Comparison of ENCODE assay signal across 1 cellular context in the genomic region with DNA sequence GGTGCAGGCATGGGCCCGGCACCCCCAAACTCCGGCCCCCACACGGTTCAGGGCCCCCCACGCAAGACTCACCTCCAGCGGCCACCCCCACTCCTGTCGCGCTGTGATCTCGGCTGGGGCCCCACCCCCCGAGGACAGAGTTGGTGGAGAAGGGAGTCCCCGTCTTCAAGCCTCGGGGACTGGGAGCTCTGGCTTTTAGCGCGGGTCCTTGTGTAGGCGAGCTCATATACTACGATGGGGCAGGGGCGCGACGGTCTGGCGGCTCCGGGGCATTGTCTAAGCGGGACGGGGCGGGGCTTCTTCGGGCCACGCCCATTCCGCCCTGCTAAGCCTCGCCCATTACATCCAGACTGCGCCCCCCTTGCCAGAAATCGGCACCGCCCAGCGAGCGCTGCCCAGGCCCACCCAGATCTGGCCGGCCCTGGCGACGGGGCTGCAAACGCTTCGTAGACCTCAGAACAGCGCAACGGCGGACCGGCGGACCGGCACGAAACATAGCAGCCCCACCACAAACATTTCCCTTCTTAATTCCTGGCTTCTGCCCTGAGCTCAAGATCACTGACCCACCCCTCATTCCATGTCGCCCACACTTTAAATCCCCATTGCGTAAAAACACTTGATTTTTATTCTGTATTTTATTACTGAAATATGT.
TF ChIP-seq lines count a peak whose summit lies in the region.

No MANE protein-coding gene starts in this region.

TF ChIP-seq in K562, 482 proteins besides CTCF, POLR2A, EP300 and RAD21 (continued from another document and continues in another):
- TF ChIP-seq, protein P1, sequence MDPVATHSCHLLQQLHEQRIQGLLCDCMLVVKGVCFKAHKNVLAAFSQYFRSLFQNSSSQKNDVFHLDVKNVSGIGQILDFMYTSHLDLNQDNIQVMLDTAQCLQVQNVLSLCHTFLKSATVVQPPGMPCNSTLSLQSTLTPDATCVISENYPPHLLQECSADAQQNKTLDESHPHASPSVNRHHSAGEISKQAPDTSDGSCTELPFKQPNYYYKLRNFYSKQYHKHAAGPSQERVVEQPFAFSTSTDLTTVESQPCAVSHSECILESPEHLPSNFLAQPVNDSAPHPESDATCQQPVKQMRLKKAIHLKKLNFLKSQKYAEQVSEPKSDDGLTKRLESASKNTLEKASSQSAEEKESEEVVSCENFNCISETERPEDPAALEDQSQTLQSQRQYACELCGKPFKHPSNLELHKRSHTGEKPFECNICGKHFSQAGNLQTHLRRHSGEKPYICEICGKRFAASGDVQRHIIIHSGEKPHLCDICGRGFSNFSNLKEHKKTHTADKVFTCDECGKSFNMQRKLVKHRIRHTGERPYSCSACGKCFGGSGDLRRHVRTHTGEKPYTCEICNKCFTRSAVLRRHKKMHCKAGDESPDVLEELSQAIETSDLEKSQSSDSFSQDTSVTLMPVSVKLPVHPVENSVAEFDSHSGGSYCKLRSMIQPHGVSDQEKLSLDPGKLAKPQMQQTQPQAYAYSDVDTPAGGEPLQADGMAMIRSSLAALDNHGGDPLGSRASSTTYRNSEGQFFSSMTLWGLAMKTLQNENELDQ (CRISPR knock-in tag; IDR thresholded peaks at IDR 0.05; ENCODE audit: borderline replicate concordance) = 0 out of 2 replicates have a peak, but pooled peaks have one; percentile 56
- TF ChIP-seq ZNF41 (CRISPR knock-in tag; conservative IDR thresholded peaks at IDR 0.05) = peak; percentile 86
- TF ChIP-seq, protein P2, sequence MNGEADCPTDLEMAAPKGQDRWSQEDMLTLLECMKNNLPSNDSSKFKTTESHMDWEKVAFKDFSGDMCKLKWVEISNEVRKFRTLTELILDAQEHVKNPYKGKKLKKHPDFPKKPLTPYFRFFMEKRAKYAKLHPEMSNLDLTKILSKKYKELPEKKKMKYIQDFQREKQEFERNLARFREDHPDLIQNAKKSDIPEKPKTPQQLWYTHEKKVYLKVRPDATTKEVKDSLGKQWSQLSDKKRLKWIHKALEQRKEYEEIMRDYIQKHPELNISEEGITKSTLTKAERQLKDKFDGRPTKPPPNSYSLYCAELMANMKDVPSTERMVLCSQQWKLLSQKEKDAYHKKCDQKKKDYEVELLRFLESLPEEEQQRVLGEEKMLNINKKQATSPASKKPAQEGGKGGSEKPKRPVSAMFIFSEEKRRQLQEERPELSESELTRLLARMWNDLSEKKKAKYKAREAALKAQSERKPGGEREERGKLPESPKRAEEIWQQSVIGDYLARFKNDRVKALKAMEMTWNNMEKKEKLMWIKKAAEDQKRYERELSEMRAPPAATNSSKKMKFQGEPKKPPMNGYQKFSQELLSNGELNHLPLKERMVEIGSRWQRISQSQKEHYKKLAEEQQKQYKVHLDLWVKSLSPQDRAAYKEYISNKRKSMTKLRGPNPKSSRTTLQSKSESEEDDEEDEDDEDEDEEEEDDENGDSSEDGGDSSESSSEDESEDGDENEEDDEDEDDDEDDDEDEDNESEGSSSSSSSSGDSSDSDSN (IDR thresholded peaks at IDR 0.05; ENCODE audit: borderline replicate concordance in 1 of 2, low read depth in 2 of 2, low read length in 2 of 2) = 0 out of 4 replicates have a peak, but pooled peaks of 1 of the 2 experiments have one; percentile 60
- TF ChIP-seq, protein P3, sequence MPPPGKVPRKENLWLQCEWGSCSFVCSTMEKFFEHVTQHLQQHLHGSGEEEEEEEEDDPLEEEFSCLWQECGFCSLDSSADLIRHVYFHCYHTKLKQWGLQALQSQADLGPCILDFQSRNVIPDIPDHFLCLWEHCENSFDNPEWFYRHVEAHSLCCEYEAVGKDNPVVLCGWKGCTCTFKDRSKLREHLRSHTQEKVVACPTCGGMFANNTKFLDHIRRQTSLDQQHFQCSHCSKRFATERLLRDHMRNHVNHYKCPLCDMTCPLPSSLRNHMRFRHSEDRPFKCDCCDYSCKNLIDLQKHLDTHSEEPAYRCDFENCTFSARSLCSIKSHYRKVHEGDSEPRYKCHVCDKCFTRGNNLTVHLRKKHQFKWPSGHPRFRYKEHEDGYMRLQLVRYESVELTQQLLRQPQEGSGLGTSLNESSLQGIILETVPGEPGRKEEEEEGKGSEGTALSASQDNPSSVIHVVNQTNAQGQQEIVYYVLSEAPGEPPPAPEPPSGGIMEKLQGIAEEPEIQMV (tag; conservative IDR thresholded peaks at IDR 0.05; ENCODE audit: low read depth) = peak; percentile 68
- TF ChIP-seq, protein P4, sequence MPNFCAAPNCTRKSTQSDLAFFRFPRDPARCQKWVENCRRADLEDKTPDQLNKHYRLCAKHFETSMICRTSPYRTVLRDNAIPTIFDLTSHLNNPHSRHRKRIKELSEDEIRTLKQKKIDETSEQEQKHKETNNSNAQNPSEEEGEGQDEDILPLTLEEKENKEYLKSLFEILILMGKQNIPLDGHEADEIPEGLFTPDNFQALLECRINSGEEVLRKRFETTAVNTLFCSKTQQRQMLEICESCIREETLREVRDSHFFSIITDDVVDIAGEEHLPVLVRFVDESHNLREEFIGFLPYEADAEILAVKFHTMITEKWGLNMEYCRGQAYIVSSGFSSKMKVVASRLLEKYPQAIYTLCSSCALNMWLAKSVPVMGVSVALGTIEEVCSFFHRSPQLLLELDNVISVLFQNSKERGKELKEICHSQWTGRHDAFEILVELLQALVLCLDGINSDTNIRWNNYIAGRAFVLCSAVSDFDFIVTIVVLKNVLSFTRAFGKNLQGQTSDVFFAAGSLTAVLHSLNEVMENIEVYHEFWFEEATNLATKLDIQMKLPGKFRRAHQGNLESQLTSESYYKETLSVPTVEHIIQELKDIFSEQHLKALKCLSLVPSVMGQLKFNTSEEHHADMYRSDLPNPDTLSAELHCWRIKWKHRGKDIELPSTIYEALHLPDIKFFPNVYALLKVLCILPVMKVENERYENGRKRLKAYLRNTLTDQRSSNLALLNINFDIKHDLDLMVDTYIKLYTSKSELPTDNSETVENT (CRISPR knock-in tag; IDR thresholded peaks at IDR 0.05) = peak; percentile 93
- TF ChIP-seq FOS (IDR thresholded peaks at IDR 0.05; ENCODE audit: extremely low read depth, insufficient read length) = no peak
- peak; percentile 94 for TF ChIP-seq NFXL1 (CRISPR knock-in tag; IDR thresholded peaks at IDR 0.05)
- TF ChIP-seq, protein P5, sequence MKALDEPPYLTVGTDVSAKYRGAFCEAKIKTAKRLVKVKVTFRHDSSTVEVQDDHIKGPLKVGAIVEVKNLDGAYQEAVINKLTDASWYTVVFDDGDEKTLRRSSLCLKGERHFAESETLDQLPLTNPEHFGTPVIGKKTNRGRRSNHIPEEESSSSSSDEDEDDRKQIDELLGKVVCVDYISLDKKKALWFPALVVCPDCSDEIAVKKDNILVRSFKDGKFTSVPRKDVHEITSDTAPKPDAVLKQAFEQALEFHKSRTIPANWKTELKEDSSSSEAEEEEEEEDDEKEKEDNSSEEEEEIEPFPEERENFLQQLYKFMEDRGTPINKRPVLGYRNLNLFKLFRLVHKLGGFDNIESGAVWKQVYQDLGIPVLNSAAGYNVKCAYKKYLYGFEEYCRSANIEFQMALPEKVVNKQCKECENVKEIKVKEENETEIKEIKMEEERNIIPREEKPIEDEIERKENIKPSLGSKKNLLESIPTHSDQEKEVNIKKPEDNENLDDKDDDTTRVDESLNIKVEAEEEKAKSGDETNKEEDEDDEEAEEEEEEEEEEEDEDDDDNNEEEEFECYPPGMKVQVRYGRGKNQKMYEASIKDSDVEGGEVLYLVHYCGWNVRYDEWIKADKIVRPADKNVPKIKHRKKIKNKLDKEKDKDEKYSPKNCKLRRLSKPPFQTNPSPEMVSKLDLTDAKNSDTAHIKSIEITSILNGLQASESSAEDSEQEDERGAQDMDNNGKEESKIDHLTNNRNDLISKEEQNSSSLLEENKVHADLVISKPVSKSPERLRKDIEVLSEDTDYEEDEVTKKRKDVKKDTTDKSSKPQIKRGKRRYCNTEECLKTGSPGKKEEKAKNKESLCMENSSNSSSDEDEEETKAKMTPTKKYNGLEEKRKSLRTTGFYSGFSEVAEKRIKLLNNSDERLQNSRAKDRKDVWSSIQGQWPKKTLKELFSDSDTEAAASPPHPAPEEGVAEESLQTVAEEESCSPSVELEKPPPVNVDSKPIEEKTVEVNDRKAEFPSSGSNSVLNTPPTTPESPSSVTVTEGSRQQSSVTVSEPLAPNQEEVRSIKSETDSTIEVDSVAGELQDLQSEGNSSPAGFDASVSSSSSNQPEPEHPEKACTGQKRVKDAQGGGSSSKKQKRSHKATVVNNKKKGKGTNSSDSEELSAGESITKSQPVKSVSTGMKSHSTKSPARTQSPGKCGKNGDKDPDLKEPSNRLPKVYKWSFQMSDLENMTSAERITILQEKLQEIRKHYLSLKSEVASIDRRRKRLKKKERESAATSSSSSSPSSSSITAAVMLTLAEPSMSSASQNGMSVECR (CRISPR knock-in tag; IDR thresholded peaks at IDR 0.05) = peak; percentile 78
- TF ChIP-seq, protein P6, sequence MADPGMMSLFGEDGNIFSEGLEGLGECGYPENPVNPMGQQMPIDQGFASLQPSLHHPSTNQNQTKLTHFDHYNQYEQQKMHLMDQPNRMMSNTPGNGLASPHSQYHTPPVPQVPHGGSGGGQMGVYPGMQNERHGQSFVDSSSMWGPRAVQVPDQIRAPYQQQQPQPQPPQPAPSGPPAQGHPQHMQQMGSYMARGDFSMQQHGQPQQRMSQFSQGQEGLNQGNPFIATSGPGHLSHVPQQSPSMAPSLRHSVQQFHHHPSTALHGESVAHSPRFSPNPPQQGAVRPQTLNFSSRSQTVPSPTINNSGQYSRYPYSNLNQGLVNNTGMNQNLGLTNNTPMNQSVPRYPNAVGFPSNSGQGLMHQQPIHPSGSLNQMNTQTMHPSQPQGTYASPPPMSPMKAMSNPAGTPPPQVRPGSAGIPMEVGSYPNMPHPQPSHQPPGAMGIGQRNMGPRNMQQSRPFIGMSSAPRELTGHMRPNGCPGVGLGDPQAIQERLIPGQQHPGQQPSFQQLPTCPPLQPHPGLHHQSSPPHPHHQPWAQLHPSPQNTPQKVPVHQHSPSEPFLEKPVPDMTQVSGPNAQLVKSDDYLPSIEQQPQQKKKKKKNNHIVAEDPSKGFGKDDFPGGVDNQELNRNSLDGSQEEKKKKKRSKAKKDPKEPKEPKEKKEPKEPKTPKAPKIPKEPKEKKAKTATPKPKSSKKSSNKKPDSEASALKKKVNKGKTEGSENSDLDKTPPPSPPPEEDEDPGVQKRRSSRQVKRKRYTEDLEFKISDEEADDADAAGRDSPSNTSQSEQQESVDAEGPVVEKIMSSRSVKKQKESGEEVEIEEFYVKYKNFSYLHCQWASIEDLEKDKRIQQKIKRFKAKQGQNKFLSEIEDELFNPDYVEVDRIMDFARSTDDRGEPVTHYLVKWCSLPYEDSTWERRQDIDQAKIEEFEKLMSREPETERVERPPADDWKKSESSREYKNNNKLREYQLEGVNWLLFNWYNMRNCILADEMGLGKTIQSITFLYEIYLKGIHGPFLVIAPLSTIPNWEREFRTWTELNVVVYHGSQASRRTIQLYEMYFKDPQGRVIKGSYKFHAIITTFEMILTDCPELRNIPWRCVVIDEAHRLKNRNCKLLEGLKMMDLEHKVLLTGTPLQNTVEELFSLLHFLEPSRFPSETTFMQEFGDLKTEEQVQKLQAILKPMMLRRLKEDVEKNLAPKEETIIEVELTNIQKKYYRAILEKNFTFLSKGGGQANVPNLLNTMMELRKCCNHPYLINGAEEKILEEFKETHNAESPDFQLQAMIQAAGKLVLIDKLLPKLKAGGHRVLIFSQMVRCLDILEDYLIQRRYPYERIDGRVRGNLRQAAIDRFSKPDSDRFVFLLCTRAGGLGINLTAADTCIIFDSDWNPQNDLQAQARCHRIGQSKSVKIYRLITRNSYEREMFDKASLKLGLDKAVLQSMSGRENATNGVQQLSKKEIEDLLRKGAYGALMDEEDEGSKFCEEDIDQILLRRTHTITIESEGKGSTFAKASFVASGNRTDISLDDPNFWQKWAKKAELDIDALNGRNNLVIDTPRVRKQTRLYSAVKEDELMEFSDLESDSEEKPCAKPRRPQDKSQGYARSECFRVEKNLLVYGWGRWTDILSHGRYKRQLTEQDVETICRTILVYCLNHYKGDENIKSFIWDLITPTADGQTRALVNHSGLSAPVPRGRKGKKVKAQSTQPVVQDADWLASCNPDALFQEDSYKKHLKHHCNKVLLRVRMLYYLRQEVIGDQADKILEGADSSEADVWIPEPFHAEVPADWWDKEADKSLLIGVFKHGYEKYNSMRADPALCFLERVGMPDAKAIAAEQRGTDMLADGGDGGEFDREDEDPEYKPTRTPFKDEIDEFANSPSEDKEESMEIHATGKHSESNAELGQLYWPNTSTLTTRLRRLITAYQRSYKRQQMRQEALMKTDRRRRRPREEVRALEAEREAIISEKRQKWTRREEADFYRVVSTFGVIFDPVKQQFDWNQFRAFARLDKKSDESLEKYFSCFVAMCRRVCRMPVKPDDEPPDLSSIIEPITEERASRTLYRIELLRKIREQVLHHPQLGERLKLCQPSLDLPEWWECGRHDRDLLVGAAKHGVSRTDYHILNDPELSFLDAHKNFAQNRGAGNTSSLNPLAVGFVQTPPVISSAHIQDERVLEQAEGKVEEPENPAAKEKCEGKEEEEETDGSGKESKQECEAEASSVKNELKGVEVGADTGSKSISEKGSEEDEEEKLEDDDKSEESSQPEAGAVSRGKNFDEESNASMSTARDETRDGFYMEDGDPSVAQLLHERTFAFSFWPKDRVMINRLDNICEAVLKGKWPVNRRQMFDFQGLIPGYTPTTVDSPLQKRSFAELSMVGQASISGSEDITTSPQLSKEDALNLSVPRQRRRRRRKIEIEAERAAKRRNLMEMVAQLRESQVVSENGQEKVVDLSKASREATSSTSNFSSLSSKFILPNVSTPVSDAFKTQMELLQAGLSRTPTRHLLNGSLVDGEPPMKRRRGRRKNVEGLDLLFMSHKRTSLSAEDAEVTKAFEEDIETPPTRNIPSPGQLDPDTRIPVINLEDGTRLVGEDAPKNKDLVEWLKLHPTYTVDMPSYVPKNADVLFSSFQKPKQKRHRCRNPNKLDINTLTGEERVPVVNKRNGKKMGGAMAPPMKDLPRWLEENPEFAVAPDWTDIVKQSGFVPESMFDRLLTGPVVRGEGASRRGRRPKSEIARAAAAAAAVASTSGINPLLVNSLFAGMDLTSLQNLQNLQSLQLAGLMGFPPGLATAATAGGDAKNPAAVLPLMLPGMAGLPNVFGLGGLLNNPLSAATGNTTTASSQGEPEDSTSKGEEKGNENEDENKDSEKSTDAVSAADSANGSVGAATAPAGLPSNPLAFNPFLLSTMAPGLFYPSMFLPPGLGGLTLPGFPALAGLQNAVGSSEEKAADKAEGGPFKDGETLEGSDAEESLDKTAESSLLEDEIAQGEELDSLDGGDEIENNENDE (IDR thresholded peaks at IDR 0.05; ENCODE audit: low read depth, low read length) = peak; percentile 27
- TF ChIP-seq, protein P7, sequence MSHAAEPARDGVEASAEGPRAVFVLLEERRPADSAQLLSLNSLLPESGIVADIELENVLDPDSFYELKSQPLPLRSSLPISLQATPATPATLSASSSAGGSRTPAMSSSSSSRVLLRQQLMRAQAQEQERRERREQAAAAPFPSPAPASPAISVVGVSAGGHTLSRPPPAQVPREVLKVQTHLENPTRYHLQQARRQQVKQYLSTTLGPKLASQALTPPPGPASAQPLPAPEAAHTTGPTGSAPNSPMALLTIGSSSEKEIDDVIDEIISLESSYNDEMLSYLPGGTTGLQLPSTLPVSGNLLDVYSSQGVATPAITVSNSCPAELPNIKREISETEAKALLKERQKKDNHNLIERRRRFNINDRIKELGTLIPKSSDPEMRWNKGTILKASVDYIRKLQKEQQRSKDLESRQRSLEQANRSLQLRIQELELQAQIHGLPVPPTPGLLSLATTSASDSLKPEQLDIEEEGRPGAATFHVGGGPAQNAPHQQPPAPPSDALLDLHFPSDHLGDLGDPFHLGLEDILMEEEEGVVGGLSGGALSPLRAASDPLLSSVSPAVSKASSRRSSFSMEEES (CRISPR knock-in tag; IDR thresholded peaks at IDR 0.05) = peak; percentile 84
- peak; percentile 92 for TF ChIP-seq HLTF (IDR thresholded peaks at IDR 0.05)
- peak; percentile 93 for TF ChIP-seq SIRT6 (IDR thresholded peaks at IDR 0.05; ENCODE audit: low read depth, low read length)
